In genomic region chr1:44282704-44283426, GRCh38 we compare ENCODE assay signal across 1 cellular context.
TF ChIP-seq lines count a peak whose summit lies in the region.

No MANE protein-coding gene starts in this region.

TF ChIP-seq in HepG2, 621 proteins besides CTCF, POLR2A, EP300 and RAD21 (continued from another document):
- 0 out of 2 replicates have a peak, but pooled peaks have one; percentile 26 for TF ChIP-seq ZBTB4 (CRISPR knock-in tag; IDR thresholded peaks at IDR 0.05; ENCODE audit: borderline replicate concordance)
- 0 out of 2 replicates have a peak, but pooled peaks have one; percentile 9 for TF ChIP-seq ZNF501 (CRISPR knock-in tag; IDR thresholded peaks at IDR 0.05)
- 0 out of 2 replicates have a peak, but pooled peaks have one; percentile 4 for TF ChIP-seq ZFX (CRISPR knock-in tag; IDR thresholded peaks at IDR 0.05; ENCODE audit: low read depth)
- TF ChIP-seq SNAPC4 (CRISPR knock-in tag; IDR thresholded peaks at IDR 0.05) = no peak
- 0 out of 2 replicates have a peak, but pooled peaks have one; percentile 0 for TF ChIP-seq DR1 (CRISPR knock-in tag; IDR thresholded peaks at IDR 0.05)
- TF ChIP-seq NFE2L1 (CRISPR knock-in tag; IDR thresholded peaks at IDR 0.05; ENCODE audit: borderline replicate concordance) = 0 out of 2 replicates have a peak, but pooled peaks have one; percentile 39
- 0 out of 2 replicates have a peak, but pooled peaks have one; percentile 64 for TF ChIP-seq ZNF839 (CRISPR knock-in tag; IDR thresholded peaks at IDR 0.05; ENCODE audit: borderline replicate concordance)
- TF ChIP-seq CBFB (CRISPR knock-in tag; IDR thresholded peaks at IDR 0.05) = no peak
- no peak for TF ChIP-seq LBX2 (CRISPR knock-in tag; IDR thresholded peaks at IDR 0.05; ENCODE audit: borderline replicate concordance)
- TF ChIP-seq SALL1 (CRISPR knock-in tag; IDR thresholded peaks at IDR 0.05) = no peak; the same call in 1 of the 2 replicates
- 0 out of 2 replicates have a peak, but pooled peaks have one; percentile 37 for TF ChIP-seq ZNF619 (CRISPR knock-in tag; IDR thresholded peaks at IDR 0.05)
- TF ChIP-seq MTERF4 (CRISPR knock-in tag; IDR thresholded peaks at IDR 0.05) = peak; percentile 1; the same call in 1 of the 2 replicates
- no peak for TF ChIP-seq ZNF354B (CRISPR knock-in tag; IDR thresholded peaks at IDR 0.05)
- no peak for TF ChIP-seq ZNF792 (CRISPR knock-in tag; IDR thresholded peaks at IDR 0.05)
- no peak for TF ChIP-seq TFAP4 (IDR thresholded peaks at IDR 0.05; ENCODE audit: borderline replicate concordance, low read depth)
- no peak for TF ChIP-seq PRDM15 (CRISPR knock-in tag; IDR thresholded peaks at IDR 0.05)
- no peak for TF ChIP-seq ZFP62 (CRISPR knock-in tag; IDR thresholded peaks at IDR 0.05)
TF ChIP-seq in HepG2: peak in this region for 22.
